ENCODE assay signal across 9 cellular contexts in genomic region chr18:9653390-9653789, GRCh38. TPM values are rescaled to one million over a fixed set of nuclear protein-coding genes. Genes with fewer than 3 reads are reported as not detected.
A peak's percentile ranks its signal among the peaks of the same experiment; 100 is the strongest.
DNase-seq lines count a peak whose midpoint lies in the region; ATAC-seq and TF ChIP-seq lines count a peak whose summit lies in the region.
"Had no signal": no experiment of that assay in that cellular context is flagged by ENCODE, and none has a peak within 500 bp of the region (broad histone marks: within the 10 kb centered on the region; RNA-seq: fewer than 3 reads in every experiment).

No MANE protein-coding gene starts in this region.

- CTCF ChIA-PET in GM10248 (lab: Yijun Ruan, JAX), result no interaction called here

- no peak for ATAC-seq in HG02938 (IDR thresholded peaks at IDR 0.05; ENCODE audit: unreplicated experiment)

- POLR2A ChIA-PET in GM10248 (lab: Yijun Ruan, JAX), result no interaction called here

- no peak for TF ChIP-seq RAD21 in Ishikawa (IDR thresholded peaks at IDR 0.05; ENCODE audit: low read depth)

- TF ChIP-seq CTCF in GM10248 (IDR thresholded peaks at IDR 0.05; ENCODE audit: control extremely low read depth, extremely low read depth, low read depth, missing control alignments), result no peak

- no peak for TF ChIP-seq EP300 in Ishikawa (IDR thresholded peaks at IDR 0.05; ENCODE audit: borderline replicate concordance)

- DNase-seq in amygdala (lab: John Stamatoyannopoulos, UW) (peak; percentile 3 to 87 (median 48)), globus pallidus (ENCODE audit: low spot score) (peak; percentile 86), renal cortical epithelial cell (ENCODE audit: low read depth) (peak; percentile 46), T-helper 2 cell (no peak), RKO (ENCODE audit: low spot score) (no peak), GM10248 (ENCODE audit: extremely low spot score) (no peak)
- DNase-seq: NCI-H345 had no signal

TF ChIP-seq in Ishikawa, 13 proteins besides CTCF, POLR2A, EP300 and RAD21:
- TF ChIP-seq REST (IDR thresholded peaks at IDR 0.05; ENCODE audit: low read depth) (no peak), EGR1 (IDR thresholded peaks at IDR 0.05) (no peak), NFIC (IDR thresholded peaks at IDR 0.05) (0 out of 2 replicates have a peak, but pooled peaks have one; percentile 19), CREB1 (IDR thresholded peaks at IDR 0.05; ENCODE audit: low read depth) (no peak), CEBPB (IDR thresholded peaks at IDR 0.05) (no peak)

RNA-seq across cellular contexts. Expression of gene PPP4R1, which starts 39.0 kb away (rescaled TPM):
- 152 and 166 TPM in 2 replicates for total RNA-seq in renal cortical epithelial cell

RNA-seq across cellular contexts. Expression of gene RAB31, which starts 54.7 kb away (rescaled TPM):
- total RNA-seq in renal cortical epithelial cell, result 22.6 and 28.1 TPM in 2 replicates

Comparison
In these comparisons a context has a peak if more than half of its experiments do, and no peak if none do; other contexts are left out.
1. DNase-seq: peak in amygdala (56 of 56), globus pallidus (single experiment) and renal cortical epithelial cell (single experiment); none in T-helper 2 cell (0 of 5), RKO (single experiment) and GM10248 (single experiment).